ENCODE assay signal across 9 cellular contexts in the genomic region with DNA sequence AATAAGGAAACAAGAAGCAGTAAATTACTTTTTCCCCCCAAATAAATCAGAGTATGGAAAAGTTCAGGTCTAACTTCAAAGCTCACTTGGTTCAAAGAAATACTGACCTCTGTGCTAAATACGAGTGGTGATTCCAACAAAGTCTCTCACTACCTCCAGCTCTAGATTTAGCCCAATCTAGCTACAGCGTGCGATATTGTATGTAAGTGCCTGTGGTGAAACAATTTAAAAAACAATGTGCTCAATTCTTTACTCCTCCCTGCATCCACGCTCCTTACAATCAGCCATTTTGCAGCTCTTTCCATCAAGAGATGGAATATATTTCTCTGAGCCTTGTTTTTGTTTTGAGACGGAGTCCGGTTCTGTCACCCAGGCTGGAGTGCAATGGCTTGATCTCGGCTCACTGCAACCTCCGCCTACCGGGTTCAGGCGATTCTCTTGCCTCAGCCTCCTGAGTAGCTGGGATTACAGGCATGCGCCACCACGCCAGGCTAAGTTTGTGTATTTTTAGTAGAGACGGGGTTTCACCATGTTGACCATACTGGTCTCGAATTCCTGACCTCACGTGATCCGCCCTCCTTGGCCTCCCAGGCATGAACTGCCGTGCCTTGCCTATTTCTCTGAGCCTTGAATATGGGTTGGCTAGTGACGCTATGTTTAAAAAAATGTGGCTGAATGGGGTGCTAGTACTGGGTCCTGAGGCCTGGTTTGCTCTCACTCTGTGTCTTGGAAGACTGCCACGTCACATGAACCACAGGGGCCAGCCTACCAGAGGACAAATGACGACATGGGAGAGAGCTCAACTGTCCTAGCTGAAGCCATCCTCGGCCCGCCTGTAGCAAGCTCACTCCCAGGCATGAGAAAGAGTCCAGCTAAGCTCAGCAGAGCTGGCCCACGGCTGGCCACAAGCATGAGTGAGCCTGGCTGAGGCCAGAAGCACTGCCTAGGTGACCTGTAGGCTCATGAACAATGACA. TPM values are rescaled to one million over a fixed set of nuclear protein-coding genes. Genes with fewer than 3 reads are reported as not detected.
DNase-seq lines count a peak whose midpoint lies in the region; ATAC-seq and TF ChIP-seq lines count a peak whose summit lies in the region.
"Had no signal": no experiment of that assay in that cellular context is flagged by ENCODE, and none has a peak within 500 bp of the region (broad histone marks: within the 10 kb centered on the region; RNA-seq: fewer than 3 reads in every experiment).

No MANE protein-coding gene starts in this region.

- in situ Hi-C loops in brain microvascular endothelial cell (cut with HindIII; ENCODE audit: low pct_ligation_motif_present, low sequenced_read_pairs), result no loop called here
- in situ Hi-C loops in transverse colon (cut with MboI; ENCODE audit: low pct_ligation_motif_present in 1 of 4, low pct_unique_long_range_greater_than_20kb in 1 of 4, low sequenced_read_pairs in 3 of 4), result no loop called here

- no peaks in the 10 kb centered on the region for H3K36me3 ChIP-seq in brain microvascular endothelial cell (replicated peaks)
- no peaks in the 10 kb centered on the region for H3K36me3 ChIP-seq in transverse colon
- H3K36me3 ChIP-seq in PC-3 (ENCODE audit: low read depth, low read length), result peaks cover 5% of the 10 kb centered on the region

- intact Hi-C loops in lower leg skin (cut with DNase I; ENCODE audit: low total_unique reads) (no loop called here), transverse colon (cut with DNase I; ENCODE audit: low total_unique reads) (no loop called here), PC-3 (cut with micrococcal nuclease) (no loop called here)

- H3K4me1 ChIP-seq in transverse colon (peaks cover 4 to 52% (median 30%) of the 10 kb centered on the region in 4 donors), PC-3 (ENCODE audit: insufficient read depth, low read length) (peaks cover 8% of the 10 kb centered on the region; the same call in 1 of the 2 replicates)

- H3K4me1 Mint-ChIP-seq in activated T-cell treated with anti-CD3 and anti-CD28 coated beads, Interleukin-2, amount 50 U/mL, for 4 hours (ENCODE audit: low read depth), result peaks cover 50% of the 10 kb centered on the region

- no TSS peak for BruUV-seq in PC-3 (replicated peaks; lab: Mats Ljungman, UMichigan)

- H3K9me2 ChIP-seq in PC-3 (replicated peaks; ENCODE audit: low read length), result no peaks in the 10 kb centered on the region

- CTCF ChIA-PET in PC-3 (lab: Charles Lee), result no interaction called here

- H2AFZ ChIP-seq in PC-3 (ENCODE audit: low read length), result no peak overlapping the region

- H3K4me3 ChIP-seq in brain microvascular endothelial cell (ENCODE audit: low read depth, low read length) (no peak overlapping the region), lower leg skin (ENCODE audit: low read depth, poor library complexity, severe bottlenecking) (no peak overlapping the region), transverse colon (no peak overlapping the region), PC-3 (ENCODE audit: low read length) (no peak overlapping the region)

- H3K4me3 Mint-ChIP-seq in activated T-cell treated with anti-CD3 and anti-CD28 coated beads, Interleukin-2, amount 50 U/mL, for 4 hours, result no peak overlapping the region

- no peaks in the 10 kb centered on the region for H3K27me3 Mint-ChIP-seq in activated T-cell treated with anti-CD3 and anti-CD28 coated beads, Interleukin-2, amount 50 U/mL, for 4 hours (ENCODE audit: low read depth)

- no peak for TF ChIP-seq CTCF in brain microvascular endothelial cell (IDR thresholded peaks at IDR 0.05; ENCODE audit: low read depth, low read length, missing control alignments)
- TF ChIP-seq CTCF in lower leg skin (IDR thresholded peaks at IDR 0.05), result no peak
- no peak for TF ChIP-seq CTCF in transverse colon (IDR thresholded peaks at IDR 0.05)
- TF ChIP-seq CTCF in PC-3 (conservative IDR thresholded peaks at IDR 0.05; ENCODE audit: low read depth, low read length), result no peak

- peaks cover 2% of the 10 kb centered on the region for H3K36me3 Mint-ChIP-seq in activated T-cell treated with anti-CD3 and anti-CD28 coated beads, Interleukin-2, amount 50 U/mL, for 4 hours (ENCODE audit: insufficient read depth)

- TF ChIP-seq POLR2A in lower leg skin (IDR thresholded peaks at IDR 0.05) (no peak), transverse colon (IDR thresholded peaks at IDR 0.05) (no peak)

- no peak for DNase-seq in activated T-cell treated with anti-CD3 and anti-CD28 coated beads, Interleukin-2, amount 50 U/mL, for 4 hours
- no peak for DNase-seq in activated T-cell treated with anti-CD3 and anti-CD28 coated beads, Interleukin-2, amount 50 U/mL, for 48 hours
- DNase-seq in brain microvascular endothelial cell (peak; percentile 80), lower leg skin (ENCODE audit: low spot score in 2 of 2) (peak; percentile 58 to 89), transverse colon (peak; percentile 33), PC-3 (no peak), GDM1 (lab: John Stamatoyannopoulos, UW) (no peak)
- no peak for DNase-seq in stimulated activated naive CD4-positive, alpha-beta T cell (lab: John Stamatoyannopoulos, UW)
- DNase-seq: COR-L47 had no signal

- H3K79me2 ChIP-seq in PC-3 (ENCODE audit: low read length), result peaks cover 82% of the 10 kb centered on the region

- no peaks in the 10 kb centered on the region for H3K9me3 Mint-ChIP-seq in activated T-cell treated with anti-CD3 and anti-CD28 coated beads, Interleukin-2, amount 50 U/mL, for 4 hours

- no peaks in the 10 kb centered on the region for H4K20me1 ChIP-seq in PC-3 (ENCODE audit: low read length)

- H3K9ac ChIP-seq in PC-3 (ENCODE audit: low read length), result no peak overlapping the region

- H3F3A ChIP-seq in PC-3 (ENCODE audit: low read length, unreplicated experiment), result no peaks in the 10 kb centered on the region

- no peak overlapping the region for H3K4me2 ChIP-seq in PC-3 (ENCODE audit: low read length)

- 72 to 81% methylated on average over 23 of the region's 23 CpGs for WGBS in lower leg skin, 2 donors
- 76 to 83% methylated on average over 9 to 23 of the region's 23 CpGs for WGBS in transverse colon (ENCODE audit: low coverage in 1 of 2), 2 donors

- peak overlapping the region; percentile 24 for H3K27ac ChIP-seq in brain microvascular endothelial cell
- H3K27ac ChIP-seq in transverse colon, result peak overlapping the region in 3 of 4 donors; percentile 10 to 55 (median 35)
- H3K27ac ChIP-seq in PC-3 (ENCODE audit: low read length), result no peak overlapping the region

- peak; percentile 17 to 18 for ATAC-seq in activated T-cell treated with anti-CD3 and anti-CD28 coated beads, Interleukin-2, amount 50 U/mL, for 4 hours
- ATAC-seq in PC-3, result no peak

- H3K27me3 ChIP-seq in brain microvascular endothelial cell (replicated peaks), result no peaks in the 10 kb centered on the region
- H3K27me3 ChIP-seq in transverse colon, result no peaks in the 10 kb centered on the region
- H3K27me3 ChIP-seq in PC-3 (ENCODE audit: low read length), result no peaks in the 10 kb centered on the region

- no peak for TF ChIP-seq EP300 in transverse colon (IDR thresholded peaks at IDR 0.05; ENCODE audit: low read depth)

- POLR2A ChIA-PET in PC-3 (lab: Charles Lee; ENCODE audit: unreplicated experiment), result no interaction called here

- peaks cover 0 to 5% of the 10 kb centered on the region in 2 donors for H3K9me3 ChIP-seq in transverse colon
- no peaks in the 10 kb centered on the region for H3K9me3 ChIP-seq in PC-3 (ENCODE audit: low read length)

RNA-seq across cellular contexts. Expression of gene WDFY1, which starts 14.8 kb away (rescaled TPM):
- 10 to 100 TPM; 21.3 to 32.8 (median 23.2) TPM for total RNA-seq in activated T-cell treated with anti-CD3 and anti-CD28 coated beads, Interleukin-2, amount 50 U/mL, for 4 hours
- total RNA-seq in lower leg skin, result 10 to 100 TPM; 28.1 to 38.4 (median 31.8) TPM
- total RNA-seq in transverse colon, result 10 to 100 TPM; 40.4 to 99.6 (median 71.6) TPM
- total RNA-seq in PC-3 (2014; rRNA removed), result 44.9 and 47.7 TPM in 2 replicates

RNA-seq across cellular contexts. Expression of gene MRPL44, which starts 27.0 kb away (rescaled TPM):
- 10 to 100 TPM; 41.2 to 44.1 (median 41.7) TPM for total RNA-seq in activated T-cell treated with anti-CD3 and anti-CD28 coated beads, Interleukin-2, amount 50 U/mL, for 4 hours
- 10 to 100 TPM; 19.6 to 27.5 (median 21.5) TPM for total RNA-seq in lower leg skin
- 10 to 100 TPM; 18.9 to 58.4 (median 31.7) TPM for total RNA-seq in transverse colon
- total RNA-seq in PC-3 (2014; rRNA removed), result 22.4 and 24.8 TPM in 2 replicates

Comparison
In these comparisons a context has a peak if more than half of its experiments do, and no peak if none do; other contexts are left out.
1. DNase-seq: peak in brain microvascular endothelial cell (single experiment), lower leg skin (2 of 2) and transverse colon (single experiment); none in activated T-cell treated with anti-CD3 and anti-CD28 coated beads, Interleukin-2, amount 50 U/mL, for 4 hours (single experiment), activated T-cell treated with anti-CD3 and anti-CD28 coated beads, Interleukin-2, amount 50 U/mL, for 48 hours (0 of 2), stimulated activated naive CD4-positive, alpha-beta T cell (0 of 6), PC-3 (single experiment) and GDM1 (single experiment).